Comparison of ENCODE assay signal across 20 cellular contexts in genomic region chr11:132140056-132140455, GRCh38.
DNase-seq lines count a peak whose midpoint lies in the region; ATAC-seq and TF ChIP-seq lines count a peak whose summit lies in the region.
"Had no signal": no experiment of that assay in that cellular context is flagged by ENCODE, and none has a peak within 500 bp of the region (broad histone marks: within the 10 kb centered on the region; RNA-seq: fewer than 3 reads in every experiment).

No MANE protein-coding gene starts in this region.

- peak; percentile 28 for DNase-seq in ELF-1 (ENCODE audit: low read depth, low spot score)
- DNase-seq in NCI-H748 (lab: John Stamatoyannopoulos, UW; ENCODE audit: unreplicated experiment), result peak; percentile 61
- no peak for DNase-seq in fibroblast of pulmonary artery (ENCODE audit: low read depth)
- DNase-seq in MCF 10A (ENCODE audit: unreplicated experiment), result no peak
- DNase-seq in NCI-H510A (lab: John Stamatoyannopoulos, UW), result no peak
- DNase-seq in COR-L47 (lab: John Stamatoyannopoulos, UW), result no peak
- DNase-seq: AML-193; brain microvascular endothelial cell; cortex of kidney; foreskin fibroblast; hippocampal formation; naive thymus-derived CD8-positive, alpha-beta T cell; spleen; stimulated activated CD8-positive, alpha-beta memory T cell treated with anti-CD3 and anti-CD28 coated beads, Interleukin-4, amount 100 ng/mL, for 48 hours; substantia nigra had no signal

- no peak overlapping the region for H3K27ac Mint-ChIP-seq in MCF 10A (ENCODE audit: low read depth, unreplicated experiment)
- H3K27ac Mint-ChIP-seq: naive thymus-derived CD8-positive, alpha-beta T cell; T-helper 2 cell treated with Interferon-gamma antibody and Interleukin-4, amounts not matched to agents 5 μg/mL and 100 μg/mL, for 36 hours had no signal

- H3K27me3 Mint-ChIP-seq in MCF 10A (ENCODE audit: insufficient read depth, unreplicated experiment), result no peaks in the 10 kb centered on the region

- H3K4me3 ChIP-seq in fibroblast of pulmonary artery (replicated peaks; ENCODE audit: low read depth, low read length), result no peak overlapping the region
- H3K4me3 ChIP-seq: SJSA1, spleen had no signal

- ATAC-seq in GM18867 (IDR thresholded peaks at IDR 0.05; ENCODE audit: unreplicated experiment), result peak; percentile 55
- no peak for ATAC-seq in HG02642 (IDR thresholded peaks at IDR 0.05; ENCODE audit: poor library complexity, unreplicated experiment)
- ATAC-seq: activated CD4-positive, CD25-positive, alpha-beta regulatory T cell treated with anti-CD3 and anti-CD28 coated beads, Interleukin-2, amount 50 U/mL, for 24 hours; naive thymus-derived CD8-positive, alpha-beta T cell had no signal

- peaks cover 29% of the 10 kb centered on the region for H3K9me3 Mint-ChIP-seq in MCF 10A (ENCODE audit: unreplicated experiment)
- H3K9me3 Mint-ChIP-seq: T-helper 2 cell treated with Interferon-gamma antibody and Interleukin-4, amounts not matched to agents 5 μg/mL and 100 μg/mL, for 36 hours had no signal

- H3K36me3 Mint-ChIP-seq in MCF 10A (ENCODE audit: insufficient read depth, unreplicated experiment), result no peaks in the 10 kb centered on the region
- H3K36me3 Mint-ChIP-seq: naive thymus-derived CD8-positive, alpha-beta T cell had no signal

- BruUV-seq in MCF 10A (replicated peaks; lab: Mats Ljungman, UMichigan), result no TSS peak

- intact Hi-C loops in MCF 10A (cut with micrococcal nuclease), result no loop called here

- H3K4me3 Mint-ChIP-seq in MCF 10A (ENCODE audit: unreplicated experiment), result no peak overlapping the region
- H3K4me3 Mint-ChIP-seq: naive thymus-derived CD8-positive, alpha-beta T cell; T-helper 2 cell treated with Interferon-gamma antibody and Interleukin-4, amounts not matched to agents 5 μg/mL and 100 μg/mL, for 36 hours had no signal

- TF ChIP-seq CTCF in fibroblast of pulmonary artery (IDR thresholded peaks at IDR 0.05; ENCODE audit: low read length, missing control alignments), result peak; percentile 26
- TF ChIP-seq CTCF in MCF 10A (IDR thresholded peaks at IDR 0.05; ENCODE audit: unreplicated experiment), result no peak

- CTCF ChIA-PET in MCF 10A (lab: Yijun Ruan, JAX), result no interaction called here

- H3K4me1 Mint-ChIP-seq in MCF 10A (ENCODE audit: insufficient read depth, unreplicated experiment), result no peaks in the 10 kb centered on the region
- H3K4me1 Mint-ChIP-seq: naive thymus-derived CD8-positive, alpha-beta T cell had no signal

- POLR2A ChIA-PET in MCF 10A (lab: Yijun Ruan, JAX), result no interaction called here

Comparison
In these comparisons a context has a peak if more than half of its experiments do, and no peak if none do; other contexts are left out.
1. DNase-seq: peak in ELF-1 (single experiment) and NCI-H748 (single experiment); none in fibroblast of pulmonary artery (single experiment), MCF 10A (single experiment), NCI-H510A (single experiment) and COR-L47 (single experiment).